1 cellular context compared by ENCODE assay signal in the genomic region with DNA sequence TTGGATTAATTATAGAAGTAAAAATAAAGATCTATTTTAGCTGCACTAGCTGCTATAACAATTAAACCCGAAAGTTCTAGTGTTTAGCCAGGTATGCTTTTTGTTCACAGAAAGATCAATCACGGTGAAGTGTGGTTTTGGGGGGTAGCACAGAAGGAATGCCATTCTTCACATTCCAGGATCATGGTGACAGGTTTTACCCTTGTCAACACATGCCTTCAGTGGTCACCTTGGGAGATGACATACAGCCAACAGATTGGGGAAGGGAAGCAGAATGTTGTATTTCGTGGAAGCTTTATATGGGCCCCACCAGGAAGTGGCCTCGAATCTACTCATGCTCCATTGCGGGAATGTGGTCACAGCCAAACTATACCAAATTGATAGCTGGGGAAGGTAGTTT.
TF ChIP-seq lines count a peak whose summit lies in the region.

No MANE protein-coding gene starts in this region.

TF ChIP-seq in H1, 55 proteins besides CTCF, POLR2A, EP300 and RAD21 (continued from another document):
- TF ChIP-seq ATF2 (IDR thresholded peaks at IDR 0.05; ENCODE audit: low read length) (no peak), SAP30 (IDR thresholded peaks at IDR 0.05; ENCODE audit: insufficient read depth, insufficient replicate concordance, low read length) (no peak), HDAC2 (IDR thresholded peaks at IDR 0.05; ENCODE audit: borderline replicate concordance in 1 of 2, low read depth in 2 of 2, low read length in 2 of 2) (0 out of 4 replicates have a peak, but pooled peaks of 1 of the 2 experiments have one; percentile 20)
